Comparison of ENCODE assay signal across 4 cellular contexts in genomic region chr7:155549226-155549625, GRCh38. TPM values are rescaled to one million over a fixed set of nuclear protein-coding genes. Genes with fewer than 3 reads are reported as not detected.
"Had no signal": no experiment of that assay in that cellular context is flagged by ENCODE, and none has a peak within 500 bp of the region (broad histone marks: within the 10 kb centered on the region; RNA-seq: fewer than 3 reads in every experiment).

No MANE protein-coding gene starts in this region.

- H3K4me3 ChIP-seq: GM12878 had no signal

- DNase-seq: GDM1, GF-D8 had no signal

- ATAC-seq: GM12878 had no signal

RNA-seq across cellular contexts. Expression of gene CNPY1, which starts 2.9 kb away (rescaled TPM):
- total RNA-seq: G401, GM12878 had no signal
- polyA plus RNA-seq: GM12878 had no signal
